Comparison of ENCODE assay signal across 14 cellular contexts in the genomic region with DNA sequence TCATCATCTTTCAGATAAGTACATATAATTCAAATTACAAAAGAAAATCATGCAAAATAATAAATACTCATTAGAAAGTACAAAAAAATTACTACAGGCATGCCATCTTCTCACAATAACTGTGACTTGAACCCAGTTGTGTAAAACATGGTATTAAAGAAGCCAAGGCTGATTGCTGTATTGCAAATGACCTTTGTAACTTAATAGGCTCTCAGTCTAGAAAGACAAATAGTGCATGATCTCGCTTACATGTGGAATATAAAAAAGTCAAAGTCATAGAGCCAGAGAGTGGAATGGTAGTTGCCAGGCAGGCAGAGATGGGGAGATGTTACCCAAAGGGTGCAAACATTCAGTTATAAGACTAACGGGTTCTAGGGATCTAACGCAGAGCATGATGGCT.
"Had no signal": no experiment of that assay in that cellular context is flagged by ENCODE, and none has a peak within 500 bp of the region (broad histone marks: within the 10 kb centered on the region; RNA-seq: fewer than 3 reads in every experiment).

No MANE protein-coding gene starts in this region.

- DNase-seq: effector CD4-positive, alpha-beta T cell; endodermal cell; erythroblast; foreskin keratinocyte; immature natural killer cell; kidney; left cardiac atrium; lower lobe of right lung; natural killer cell; posterior cingulate gyrus; sigmoid colon; stimulated activated CD4-positive, alpha-beta T cell treated with anti-CD3 and anti-CD28 coated beads, Interleukin-12 subunit alpha, Interleukin-12 subunit beta, amount 100 ng/mL, for 4 hours; stimulated activated naive CD4-positive, alpha-beta T cell treated with Interleukin-2 at 50 U/mL for 16 hours; trophoblast cell had no signal
